Comparison of ENCODE assay signal across 1 cellular context in the genomic region with DNA sequence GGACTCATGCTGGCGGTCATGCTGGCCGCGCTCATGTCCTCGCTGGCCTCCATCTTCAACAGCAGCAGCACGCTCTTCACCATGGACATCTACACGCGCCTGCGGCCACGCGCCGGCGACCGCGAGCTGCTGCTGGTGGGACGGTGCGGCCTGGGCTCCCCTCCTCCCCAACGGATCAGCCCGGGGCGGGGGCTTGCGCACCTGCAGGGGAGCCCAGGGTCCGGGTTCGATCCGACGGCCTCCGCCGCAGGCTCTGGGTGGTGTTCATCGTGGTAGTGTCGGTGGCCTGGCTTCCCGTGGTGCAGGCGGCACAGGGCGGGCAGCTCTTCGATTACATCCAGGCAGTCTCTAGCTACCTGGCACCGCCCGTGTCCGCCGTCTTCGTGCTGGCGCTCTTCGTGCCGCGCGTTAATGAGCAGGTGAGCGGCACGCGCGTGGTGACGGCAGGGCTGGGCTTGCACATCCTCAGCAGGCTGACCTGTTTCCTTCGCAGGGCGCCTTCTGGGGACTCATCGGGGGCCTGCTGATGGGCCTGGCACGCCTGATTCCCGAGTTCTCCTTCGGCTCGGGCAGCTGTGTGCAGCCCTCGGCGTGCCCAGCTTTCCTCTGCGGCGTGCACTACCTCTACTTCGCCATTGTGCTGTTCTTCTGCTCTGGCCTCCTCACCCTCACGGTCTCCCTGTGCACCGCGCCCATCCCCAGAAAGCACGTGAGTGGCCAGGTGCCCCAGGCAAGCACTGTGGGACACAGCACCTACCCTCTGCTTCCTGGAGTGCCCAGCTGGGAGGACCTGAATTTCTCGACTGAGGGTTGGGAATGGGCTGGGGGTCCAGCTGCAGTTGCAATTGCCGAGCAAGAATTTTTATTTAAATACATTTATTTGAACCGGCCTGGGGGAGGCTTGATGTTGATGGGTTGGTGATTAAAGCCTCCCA.
TF ChIP-seq lines count a peak whose summit lies in the region.

No MANE protein-coding gene starts in this region.

TF ChIP-seq in GM12878, 131 proteins besides CTCF, POLR2A, EP300 and RAD21:
- TF ChIP-seq SPI1 (IDR thresholded peaks at IDR 0.05; ENCODE audit: borderline replicate concordance, insufficient read depth, low read depth, low read length) (no peak), BMI1 (IDR thresholded peaks at IDR 0.05; ENCODE audit: borderline replicate concordance) (no peak), SRF (IDR thresholded peaks at IDR 0.05; ENCODE audit: low read depth in 2 of 2, low read length in 2 of 2) (no peak), FOXM1 (IDR thresholded peaks at IDR 0.05; ENCODE audit: low read depth, low read length) (no peak), NFYA (IDR thresholded peaks at IDR 0.05; ENCODE audit: borderline replicate concordance, low read depth, low read length) (no peak), POLR2AphosphoS2 (IDR thresholded peaks at IDR 0.05; ENCODE audit: low read depth, low read length) (no peak), CEBPB (IDR thresholded peaks at IDR 0.05; ENCODE audit: borderline replicate concordance in 1 of 2, low read depth in 2 of 2, low read length in 2 of 2) (no peak), TCF7 (IDR thresholded peaks at IDR 0.05; ENCODE audit: borderline replicate concordance) (no peak), SMAD1 (IDR thresholded peaks at IDR 0.05; ENCODE audit: low read depth, partially characterized antibody) (no peak)
